In genomic region chr19:3398114-3398899, GRCh38 we compare ENCODE assay signal across 1 cellular context.
TF ChIP-seq lines count a peak whose summit lies in the region.

No MANE protein-coding gene starts in this region.

TF ChIP-seq in HepG2, 621 proteins besides CTCF, POLR2A, EP300 and RAD21 (continued from another document and continues in another):
- no peak for TF ChIP-seq HOMEZ (CRISPR knock-in tag; IDR thresholded peaks at IDR 0.05; ENCODE audit: low read depth)
- no peak for TF ChIP-seq HNRNPK (IDR thresholded peaks at IDR 0.05; ENCODE audit: low read depth, low read length, poor library complexity, severe bottlenecking)
- no peak for TF ChIP-seq KIAA2018 (CRISPR knock-in tag; IDR thresholded peaks at IDR 0.05; ENCODE audit: borderline replicate concordance)
- peak; percentile 61; the same call in 1 of the 2 replicates for TF ChIP-seq ZNF451 (CRISPR knock-in tag; IDR thresholded peaks at IDR 0.05)
- TF ChIP-seq ZNF124 (CRISPR knock-in tag; IDR thresholded peaks at IDR 0.05), result peak; percentile 19; the same call in 1 of the 2 replicates
- TF ChIP-seq ONECUT2 (CRISPR knock-in tag; IDR thresholded peaks at IDR 0.05), result no peak
- TF ChIP-seq ZNF773 (CRISPR knock-in tag; IDR thresholded peaks at IDR 0.05; ENCODE audit: borderline replicate concordance), result no peak
- TF ChIP-seq PCBP2 (optimal IDR thresholded peaks at IDR 0.05; ENCODE audit: low read depth, low read length, poor library complexity, severe bottlenecking), result no peak
- no peak for TF ChIP-seq ZNF180 (CRISPR knock-in tag; IDR thresholded peaks at IDR 0.05; ENCODE audit: borderline replicate concordance, low read depth)
- peak; percentile 95 for TF ChIP-seq KLF6 (CRISPR knock-in tag; IDR thresholded peaks at IDR 0.05)
- peak; percentile 47; the same call in 1 of the 2 replicates for TF ChIP-seq ZNF580 (CRISPR knock-in tag; IDR thresholded peaks at IDR 0.05; ENCODE audit: borderline replicate concordance, low read depth)
- TF ChIP-seq PRMT3 (CRISPR knock-in tag; IDR thresholded peaks at IDR 0.05; ENCODE audit: borderline replicate concordance, low read depth), result no peak
- no peak for TF ChIP-seq ZNF432 (CRISPR knock-in tag; IDR thresholded peaks at IDR 0.05; ENCODE audit: borderline replicate concordance)
- TF ChIP-seq PBX3 (CRISPR knock-in tag; IDR thresholded peaks at IDR 0.05; ENCODE audit: borderline replicate concordance), result no peak
- TF ChIP-seq ZNF136 (CRISPR knock-in tag; IDR thresholded peaks at IDR 0.05; ENCODE audit: low read depth), result 0 out of 2 replicates have a peak, but pooled peaks have one; percentile 34
- 0 out of 2 replicates have a peak, but pooled peaks have one; percentile 9 for TF ChIP-seq NPAS2 (CRISPR knock-in tag; IDR thresholded peaks at IDR 0.05; ENCODE audit: borderline replicate concordance)
- TF ChIP-seq ETV5 (CRISPR knock-in tag; IDR thresholded peaks at IDR 0.05; ENCODE audit: borderline replicate concordance), result peak; percentile 92
- TF ChIP-seq ZBTB8A (CRISPR knock-in tag; IDR thresholded peaks at IDR 0.05; ENCODE audit: borderline replicate concordance, low read depth), result no peak
- peak; percentile 79 for TF ChIP-seq ZNF12 (CRISPR knock-in tag; IDR thresholded peaks at IDR 0.05)
- peak; percentile 52; the same call in 1 of the 2 replicates for TF ChIP-seq SPEN (CRISPR knock-in tag; IDR thresholded peaks at IDR 0.05; ENCODE audit: low read depth)
- TF ChIP-seq GTF3A (CRISPR knock-in tag; conservative IDR thresholded peaks at IDR 0.05), result no peak
- peak; percentile 96; the same call in 1 of the 2 replicates for TF ChIP-seq KLF12 (CRISPR knock-in tag; IDR thresholded peaks at IDR 0.05; ENCODE audit: borderline replicate concordance)
- TF ChIP-seq HOXA9 (CRISPR knock-in tag; IDR thresholded peaks at IDR 0.05; ENCODE audit: borderline replicate concordance), result peak; percentile 67; the same call in 1 of the 2 replicates
- no peak; the same call in 1 of the 2 replicates for TF ChIP-seq ZBTB21 (CRISPR knock-in tag; IDR thresholded peaks at IDR 0.05)
- TF ChIP-seq CHCHD3 (CRISPR knock-in tag; IDR thresholded peaks at IDR 0.05), result no peak
- TF ChIP-seq ZBTB14 (CRISPR knock-in tag; IDR thresholded peaks at IDR 0.05), result no peak
- TF ChIP-seq ZNF552 (CRISPR knock-in tag; IDR thresholded peaks at IDR 0.05; ENCODE audit: borderline replicate concordance), result no peak
- TF ChIP-seq AKNA (CRISPR knock-in tag; IDR thresholded peaks at IDR 0.05; ENCODE audit: borderline replicate concordance), result no peak
- peak; percentile 65 for TF ChIP-seq SMAD3 (CRISPR knock-in tag; IDR thresholded peaks at IDR 0.05)
- TF ChIP-seq IRF9 (CRISPR knock-in tag; IDR thresholded peaks at IDR 0.05; ENCODE audit: borderline replicate concordance), result no peak
